24 cellular contexts compared by ENCODE assay signal in the genomic region with DNA sequence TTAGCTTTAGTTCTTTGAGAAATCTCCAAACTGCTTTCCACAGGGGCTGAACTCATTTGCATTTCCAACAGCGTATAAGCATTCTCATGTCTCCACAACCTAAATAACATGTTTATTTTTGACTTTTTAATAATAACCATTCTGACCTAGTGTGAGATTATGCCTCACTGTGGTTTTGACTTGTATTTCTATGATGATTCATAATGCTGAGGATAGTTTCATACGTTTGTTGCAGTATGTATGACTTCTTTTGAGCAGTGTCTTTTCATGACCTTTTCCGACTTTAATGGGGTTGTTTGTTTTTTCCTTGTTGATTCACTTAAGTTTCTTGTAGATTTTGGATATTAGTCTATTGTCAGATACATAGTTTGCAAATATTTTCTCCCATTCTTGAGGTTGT.
"Had no signal": no experiment of that assay in that cellular context is flagged by ENCODE, and none has a peak within 500 bp of the region (broad histone marks: within the 10 kb centered on the region; RNA-seq: fewer than 3 reads in every experiment).

No MANE protein-coding gene starts in this region.

- H3K79me2 ChIP-seq: parathyroid adenoma had no signal

- FAIRE-seq: islet of Langerhans had no signal

- H3K27me3 ChIP-seq: body of pancreas, cardiac muscle cell, heart left ventricle, thyroid gland, upper lobe of right lung had no signal

- H3K9me3 ChIP-seq: body of pancreas, mucosa of descending colon, thyroid gland, upper lobe of right lung had no signal

- ATAC-seq: body of pancreas, heart left ventricle, mucosa of descending colon, right cardiac atrium, upper lobe of right lung had no signal

- H3K9ac ChIP-seq: parathyroid adenoma had no signal

- H3K36me3 ChIP-seq: cardiac muscle cell, heart left ventricle, thyroid gland, upper lobe of right lung had no signal

- DNase-seq: activated CD4-positive, alpha-beta memory T cell treated with anti-CD3 and anti-CD28 coated beads, Interleukin-2, amount 10 ng/mL, durations not matched to agents 7 days and 5 days; activated CD4-positive, alpha-beta T cell treated with anti-CD3 and anti-CD28 coated beads, Interleukin-2, amount 10 ng/mL, durations not matched to agents 24 days and 14 days; activated CD4-positive, CD25-positive, alpha-beta regulatory T cell; activated effector memory CD4-positive, alpha-beta T cell treated with anti-CD3 and anti-CD28 coated beads, Interleukin-2, amount 50 U/mL, for 16 hours; activated naive CD4-positive, alpha-beta T cell treated with anti-CD3 and anti-CD28 coated beads, Interleukin-2, amount 10 ng/mL, durations not matched to agents 7 days and 5 days; anterior cingulate cortex; body of pancreas; cortex of kidney; endodermal cell; heart left ventricle; mesenchymal stem cell; mucosa of descending colon; nephron progenitor cell; nucleus accumbens; right cardiac atrium; stimulated activated CD4-positive, alpha-beta T cell treated with anti-CD3 and anti-CD28 coated beads, Interleukin-4, amount 100 ng/mL, for 24 hours; substantia nigra; T1000; thyroid gland; upper lobe of right lung had no signal

- H2AFZ ChIP-seq: parathyroid adenoma had no signal

- H3K4me1 ChIP-seq: body of pancreas, heart left ventricle, parathyroid adenoma, thyroid gland, upper lobe of right lung had no signal

- H3K4me3 ChIP-seq: body of pancreas, cardiac muscle cell, heart left ventricle, mucosa of descending colon, thyroid gland, upper lobe of right lung had no signal

- H3K27ac ChIP-seq: body of pancreas, cardiac muscle cell, epithelial cell of prostate, heart left ventricle, parathyroid adenoma, thyroid gland, upper lobe of right lung had no signal
